ENCODE assay signal across 26 cellular contexts in the genomic region with DNA sequence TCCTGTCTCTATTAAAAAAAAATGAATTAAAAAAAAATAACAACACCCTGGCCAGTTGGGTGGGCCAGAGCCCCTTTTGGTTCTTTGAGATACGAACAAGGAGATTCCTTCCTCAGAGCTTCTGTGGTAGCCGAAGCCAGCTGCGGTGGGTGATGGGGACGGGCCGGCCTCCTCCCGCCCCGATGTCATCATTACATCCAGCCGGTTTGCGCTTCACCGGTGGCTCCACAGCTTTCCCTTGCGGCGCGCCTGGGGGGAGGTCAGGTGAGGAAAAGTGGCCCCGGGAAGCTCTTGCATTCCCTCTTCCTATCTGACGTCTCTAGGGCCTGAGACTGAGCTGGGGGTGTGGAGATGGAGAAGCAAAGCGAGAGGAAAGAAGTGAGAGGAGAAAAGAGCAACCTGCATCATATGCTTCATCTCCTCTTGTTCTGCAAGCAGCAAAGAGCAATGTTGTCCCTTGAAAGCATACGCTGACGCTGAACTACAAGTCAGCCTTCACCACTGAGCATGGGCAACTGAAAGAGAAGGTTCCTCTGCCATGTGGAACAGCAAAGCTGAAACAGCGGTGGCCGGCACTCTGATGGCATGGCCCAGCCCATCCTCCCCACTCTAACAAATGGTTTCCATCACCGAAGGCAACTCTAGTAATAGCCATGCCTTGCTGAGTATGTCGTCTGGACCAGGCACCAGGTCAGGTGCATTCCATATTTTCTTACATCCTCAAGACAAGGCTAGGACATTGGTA. TPM values are rescaled to one million over a fixed set of nuclear protein-coding genes. Genes with fewer than 3 reads are reported as not detected.
"Had no signal": no experiment of that assay in that cellular context is flagged by ENCODE, and none has a peak within 500 bp of the region (broad histone marks: within the 10 kb centered on the region; RNA-seq: fewer than 3 reads in every experiment).

No MANE protein-coding gene starts in this region.

- H3K36me3 ChIP-seq: neutrophil, pancreas, prostate gland, right lobe of liver, sigmoid colon, stomach, thoracic aorta, thyroid gland, tibial nerve, upper lobe of left lung, vagina had no signal

- ATAC-seq: naive thymus-derived CD8-positive, alpha-beta T cell; natural killer cell treated with Interleukin-12 subunit alpha and Interleukin-12 subunit beta and Interleukin-15 and Interleukin-18, amount 100 ng/mL, for 72 hours; pancreas; right cardiac atrium; right lobe of liver; stimulated activated effector memory CD8-positive, alpha-beta T cell treated with anti-CD3 and anti-CD28 coated beads, Interleukin-12 subunit alpha, Interleukin-12 subunit beta, amount 100 ng/mL, for 72 hours; stimulated activated naive B cell treated with anti-CD40 and anti-IgM and Interleukin-4, amounts not matched to agents 10 μg/mL and 1 μg/mL and 100 μg/mL, for 72 hours had no signal

- H3K4me3 ChIP-seq: pancreas, prostate gland, right lobe of liver, sigmoid colon, stomach, thoracic aorta, thyroid gland, tibial nerve, upper lobe of left lung, vagina had no signal

- DNase-seq: naive thymus-derived CD8-positive, alpha-beta T cell; nephron progenitor cell; nucleus accumbens; pancreas; right cardiac atrium; right lobe of liver; sigmoid colon; small intestine; stimulated activated CD4-positive, alpha-beta T cell treated with anti-CD3 and anti-CD28 coated beads, Interleukin-15, amount 100 ng/mL, for 24 hours; stimulated activated CD4-positive, alpha-beta T cell treated with anti-CD3 and anti-CD28 coated beads, Interleukin-2, amount 100 ng/mL, for 24 hours; stimulated activated CD4-positive, alpha-beta T cell treated with anti-CD3 and anti-CD28 coated beads, Interleukin-2, amount 100 ng/mL, for 48 hours; stimulated activated CD4-positive, alpha-beta T cell treated with anti-CD3 and anti-CD28 coated beads, Interleukin-4, amount 100 ng/mL, for 24 hours; stimulated activated naive B cell treated with anti-CD40 and anti-IgM and Interleukin-4, amounts not matched to agents 10 μg/mL and 1 μg/mL and 100 μg/mL, for 72 hours; stimulated activated naive CD4-positive, alpha-beta T cell treated with Interleukin-2 at 50 U/mL for 16 hours; stomach; thyroid gland; trophoblast cell had no signal

- H3K9me3 ChIP-seq: neutrophil, pancreas, prostate gland, right lobe of liver, sigmoid colon, stomach, thoracic aorta, thyroid gland, tibial nerve, upper lobe of left lung, vagina had no signal

- H3K27me3 ChIP-seq: thyroid gland, vagina had no signal

- H3K27ac ChIP-seq: neutrophil, pancreas, prostate gland, right lobe of liver, thoracic aorta, thyroid gland, tibial nerve, vagina had no signal

RNA-seq across cellular contexts. Expression of a gene that starts 6.0 kb away (rescaled TPM):
- total RNA-seq: naive thymus-derived CD8-positive, alpha-beta T cell; natural killer cell treated with Interleukin-12 subunit alpha and Interleukin-12 subunit beta and Interleukin-15 and Interleukin-18, amount 100 ng/mL, for 72 hours; pulmonary artery endothelial cell had no signal

RNA-seq across cellular contexts. Expression of a gene that starts 26.0 kb away (rescaled TPM):
- total RNA-seq: natural killer cell treated with Interleukin-12 subunit alpha and Interleukin-12 subunit beta and Interleukin-15 and Interleukin-18, amount 100 ng/mL, for 72 hours had no signal
